13 cellular contexts compared by ENCODE assay signal in genomic region chr17:15456486-15456885, GRCh38. TPM values are rescaled to one million over a fixed set of nuclear protein-coding genes. Genes with fewer than 3 reads are reported as not detected.
DNase-seq lines count a peak whose midpoint lies in the region; ATAC-seq and TF ChIP-seq lines count a peak whose summit lies in the region.
"Had no signal": no experiment of that assay in that cellular context is flagged by ENCODE, and none has a peak within 500 bp of the region (broad histone marks: within the 10 kb centered on the region; RNA-seq: fewer than 3 reads in every experiment).

No MANE protein-coding gene starts in this region.

- H3K36me3 Mint-ChIP-seq in osteocyte (ENCODE audit: unreplicated experiment) = peaks cover 9% of the 10 kb centered on the region
- H3K36me3 Mint-ChIP-seq in T-helper 17 cell (ENCODE audit: low read depth) = peaks cover 4% of the 10 kb centered on the region
- H3K36me3 Mint-ChIP-seq in activated T-cell treated with anti-CD3 and anti-CD28 coated beads, Interleukin-2, amount 50 U/mL, for 24 hours (ENCODE audit: low read depth) = peaks cover 33% of the 10 kb centered on the region
- peaks cover 39% of the 10 kb centered on the region for H3K36me3 Mint-ChIP-seq in activated CD4-positive, alpha-beta memory T cell treated with anti-CD3 and anti-CD28 coated beads for 36 hours

- H3K27me3 ChIP-seq in ascending aorta (no peaks in the 10 kb centered on the region), heart right ventricle (no peaks in the 10 kb centered on the region), tibial nerve (no peaks in the 10 kb centered on the region)

- H3K4me1 Mint-ChIP-seq in osteocyte (ENCODE audit: unreplicated experiment) (peaks cover 49% of the 10 kb centered on the region), T-helper 17 cell (no peaks in the 10 kb centered on the region)
- no peaks in the 10 kb centered on the region for H3K4me1 Mint-ChIP-seq in activated T-cell treated with anti-CD3 and anti-CD28 coated beads, Interleukin-2, amount 50 U/mL, for 24 hours (ENCODE audit: low read depth)
- H3K4me1 Mint-ChIP-seq in activated CD4-positive, alpha-beta memory T cell treated with anti-CD3 and anti-CD28 coated beads for 36 hours (ENCODE audit: low read depth) = no peaks in the 10 kb centered on the region
- H3K4me1 Mint-ChIP-seq: CD4-positive, CD25-positive, alpha-beta regulatory T cell had no signal

- H3K9me3 ChIP-seq in ascending aorta (no peaks in the 10 kb centered on the region), heart right ventricle (peaks cover 0 to 10% (median 5%) of the 10 kb centered on the region in 11 donors), tibial nerve (no peaks in the 10 kb centered on the region), T-helper 17 cell (ENCODE audit: control insufficient read depth, low read length, poor library complexity, severe bottlenecking) (peaks cover 3% of the 10 kb centered on the region)

- intact Hi-C loops in ascending aorta (cut with DNase I) (loop anchor here (2.0 kb wide), 2 partner anchors 46 to 196 kb away; no protein-coding TSS in a partner anchor), heart right ventricle (cut with DNase I) (loop anchor here in 4 of 10 donors (2.0 to 10.0 kb wide), 7 partner anchors 36 to 196 kb away; partner anchors contain the start of gene TEKT3 (in 1 of the 4))
- intact Hi-C loops in activated CD4-positive, alpha-beta memory T cell treated with anti-CD3 and anti-CD28 coated beads for 36 hours (cut with micrococcal nuclease) = no loop called here

- H3K36me3 ChIP-seq in ascending aorta (peaks cover 0 to 10% of the 10 kb centered on the region in 2 donors), heart right ventricle (peaks cover 0 to 5% (median 0%) of the 10 kb centered on the region in 9 donors), tibial nerve (no peaks in the 10 kb centered on the region)

- POLR2A ChIA-PET in activated CD4-positive, alpha-beta memory T cell treated with anti-CD3 and anti-CD28 coated beads for 36 hours (lab: Charles Lee) = no interaction called here

- H3K27ac ChIP-seq in ascending aorta (peak overlapping the region; percentile 76 to 82), heart right ventricle (peak overlapping the region in 9 of 10 donors; percentile 23 to 80 (median 72)), tibial nerve (peak overlapping the region; percentile 70 to 93 (median 82))

- TF ChIP-seq EP300 in tibial nerve (IDR thresholded peaks at IDR 0.05) = no peak

- H3K4me3 ChIP-seq in ascending aorta (peak overlapping the region in 1 of 2 donors; percentile 46), heart right ventricle (no peak overlapping the region), tibial nerve (no peak overlapping the region)

- no peak for TF ChIP-seq POLR2A in tibial nerve (IDR thresholded peaks at IDR 0.05)

- H3K4me3 Mint-ChIP-seq in osteocyte (ENCODE audit: unreplicated experiment) (peak overlapping the region; percentile 15), T-helper 17 cell (no peak overlapping the region)
- H3K4me3 Mint-ChIP-seq in activated T-cell treated with anti-CD3 and anti-CD28 coated beads, Interleukin-2, amount 50 U/mL, for 24 hours = no peak overlapping the region
- H3K4me3 Mint-ChIP-seq in activated CD4-positive, alpha-beta memory T cell treated with anti-CD3 and anti-CD28 coated beads for 36 hours = no peak overlapping the region
- H3K4me3 Mint-ChIP-seq: CD4-positive, CD25-positive, alpha-beta regulatory T cell had no signal

- no peaks in the 10 kb centered on the region for H3K27me3 Mint-ChIP-seq in osteocyte (ENCODE audit: unreplicated experiment)
- no peaks in the 10 kb centered on the region for H3K27me3 Mint-ChIP-seq in T-helper 17 cell
- no peaks in the 10 kb centered on the region for H3K27me3 Mint-ChIP-seq in activated T-cell treated with anti-CD3 and anti-CD28 coated beads, Interleukin-2, amount 50 U/mL, for 24 hours
- H3K27me3 Mint-ChIP-seq in activated CD4-positive, alpha-beta memory T cell treated with anti-CD3 and anti-CD28 coated beads for 36 hours = no peaks in the 10 kb centered on the region
- H3K27me3 Mint-ChIP-seq: CD4-positive, CD25-positive, alpha-beta regulatory T cell had no signal

- no peak for TF ChIP-seq CTCF in ascending aorta (IDR thresholded peaks at IDR 0.05)
- no peak for TF ChIP-seq CTCF in heart right ventricle (IDR thresholded peaks at IDR 0.05)
- TF ChIP-seq CTCF in osteocyte (IDR thresholded peaks at IDR 0.05) = no peak
- no peak for TF ChIP-seq CTCF in tibial nerve (IDR thresholded peaks at IDR 0.05)

- DNase-seq in ascending aorta (ENCODE audit: low spot score in 2 of 2) = no peak
- DNase-seq in heart right ventricle = peak in 1 of 2 donors; percentile 40
- DNase-seq in osteocyte (ENCODE audit: extremely low spot score, unreplicated experiment) = no peak
- peak; percentile 61 to 84 for DNase-seq in tibial nerve (ENCODE audit: low spot score in 2 of 2)
- DNase-seq in T-helper 17 cell = no peak
- DNase-seq in activated T-cell treated with anti-CD3 and anti-CD28 coated beads, Interleukin-2, amount 50 U/mL, for 24 hours = no peak
- no peak for DNase-seq in activated CD4-positive, alpha-beta memory T cell treated with anti-CD3 and anti-CD28 coated beads for 36 hours
- DNase-seq: activated CD8-positive, alpha-beta memory T cell treated with anti-CD3 and anti-CD28 coated beads for 24 hours; activated naive CD4-positive, alpha-beta T cell treated with Interleukin-2 at 50 U/mL for 16 hours; CD4-positive, CD25-positive, alpha-beta regulatory T cell; MM.1S; NCI-H774 had no signal

- H3K4me1 ChIP-seq in ascending aorta (peaks cover 8 to 19% of the 10 kb centered on the region in 2 donors), heart right ventricle (peaks cover 4 to 37% (median 26%) of the 10 kb centered on the region in 9 donors), tibial nerve (peaks cover 7 to 99% (median 65%) of the 10 kb centered on the region in 4 donors)

- H3K9me3 Mint-ChIP-seq in osteocyte (ENCODE audit: unreplicated experiment) = peaks cover 4% of the 10 kb centered on the region
- peaks cover 5% of the 10 kb centered on the region for H3K9me3 Mint-ChIP-seq in activated T-cell treated with anti-CD3 and anti-CD28 coated beads, Interleukin-2, amount 50 U/mL, for 24 hours
- peaks cover 16% of the 10 kb centered on the region for H3K9me3 Mint-ChIP-seq in activated CD4-positive, alpha-beta memory T cell treated with anti-CD3 and anti-CD28 coated beads for 36 hours

- H3K27ac Mint-ChIP-seq in osteocyte (ENCODE audit: unreplicated experiment) (peak overlapping the region; percentile 94), T-helper 17 cell (no peak overlapping the region)
- H3K27ac Mint-ChIP-seq in activated T-cell treated with anti-CD3 and anti-CD28 coated beads, Interleukin-2, amount 50 U/mL, for 24 hours = no peak overlapping the region
- H3K27ac Mint-ChIP-seq in activated CD4-positive, alpha-beta memory T cell treated with anti-CD3 and anti-CD28 coated beads for 36 hours = no peak overlapping the region

- CTCF ChIA-PET in activated CD4-positive, alpha-beta memory T cell treated with anti-CD3 and anti-CD28 coated beads for 36 hours (lab: Charles Lee) = no interaction called here

- ATAC-seq in heart right ventricle (peak; percentile 8 to 46 (median 34)), T-helper 17 cell (no peak), GM19351 (IDR thresholded peaks at IDR 0.05; ENCODE audit: unreplicated experiment) (no peak)

- WGBS in heart right ventricle, 2 donors = 76 to 90% methylated on average over 6 of the region's 6 CpGs
- WGBS in tibial nerve, 2 donors = 60 to 74% methylated on average over 6 of the region's 6 CpGs

RNA-seq across cellular contexts. Expression of gene CDRT4, which starts 10.9 kb away (rescaled TPM):
- total RNA-seq in ascending aorta (3.7 TPM), heart right ventricle (1 to 10 TPM in 4 of 10 donors, under 1 TPM in 4, not detected in 2; 0.53 to 4.1 (median 0.92) TPM), osteocyte (9.6 and 10.1 TPM in 2 replicates), tibial nerve (10 to 100 TPM in 3 of 4 donors, 1 to 10 TPM in 1; 2.1 to 18.9 (median 12.4) TPM), T-helper 17 cell (1 to 10 TPM; 5.0 to 8.3 TPM)
- polyA plus RNA-seq in heart right ventricle = 1 to 10 TPM in 1 of 2 donors, under 1 TPM in 1; 0.45 to 4.2 TPM
- 1 to 10 TPM; 5.7 to 6.8 TPM for total RNA-seq in activated CD4-positive, alpha-beta memory T cell treated with anti-CD3 and anti-CD28 coated beads for 36 hours

Comparison
In these comparisons a context has a peak if more than half of its experiments do, and no peak if none do; other contexts are left out.
1. DNase-seq: peak in tibial nerve (2 of 2); none in ascending aorta (0 of 2), osteocyte (single experiment), T-helper 17 cell (0 of 3), activated T-cell treated with anti-CD3 and anti-CD28 coated beads, Interleukin-2, amount 50 U/mL, for 24 hours (single experiment) and activated CD4-positive, alpha-beta memory T cell treated with anti-CD3 and anti-CD28 coated beads for 36 hours (single experiment).
2. ATAC-seq: peak in heart right ventricle (8 of 8); none in T-helper 17 cell (single experiment) and GM19351 (single experiment).
3. Peak in every context shown above with its lines, with median percentiles within 50 percentile points of each other: H3K27ac ChIP-seq.